8 cellular contexts compared by ENCODE assay signal in the genomic region with DNA sequence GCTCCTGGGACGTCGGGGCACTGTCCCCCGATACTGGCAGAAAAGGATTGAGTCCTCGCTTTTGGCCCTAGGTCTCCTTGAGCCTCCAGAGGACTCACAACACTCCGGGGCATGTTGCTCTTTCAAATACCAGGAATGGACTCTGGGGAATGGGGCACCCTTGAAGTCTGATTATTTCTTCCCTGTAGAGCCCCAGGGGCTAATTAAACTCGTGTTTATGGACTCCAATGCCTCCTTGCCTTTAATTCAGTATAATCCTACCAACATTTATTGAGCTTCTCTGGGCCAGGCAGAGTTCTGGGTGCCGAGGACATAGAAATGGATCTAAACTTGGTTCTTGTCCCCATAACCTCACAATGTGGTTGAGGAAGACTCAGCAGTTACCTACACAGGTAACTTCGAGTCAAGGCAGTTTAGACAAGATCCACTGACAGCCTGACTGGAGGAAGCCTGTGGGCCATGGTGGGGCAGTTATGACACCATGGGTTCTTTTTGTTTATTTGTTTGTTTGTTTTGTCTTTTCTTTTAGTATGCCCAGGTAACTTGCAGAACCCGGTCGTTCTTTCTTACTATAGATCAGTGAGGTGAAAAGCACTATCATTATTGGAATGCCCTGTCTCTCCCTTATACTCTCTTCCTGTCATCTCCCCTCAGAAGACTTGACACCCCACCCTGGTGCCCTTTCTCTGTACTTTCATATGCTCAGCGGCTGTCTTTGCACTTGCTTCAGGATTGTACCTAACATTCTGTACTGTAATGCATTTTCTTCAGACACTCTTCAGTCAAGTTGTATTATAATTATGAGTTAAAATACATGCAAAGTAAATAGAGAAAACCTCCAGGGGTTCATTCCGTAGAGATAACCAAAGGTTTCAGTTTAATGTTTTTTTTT. TPM values are rescaled to one million over a fixed set of nuclear protein-coding genes. Genes with fewer than 3 reads are reported as not detected.
DNase-seq lines count a peak whose midpoint lies in the region; ATAC-seq, FAIRE-seq and TF ChIP-seq lines count a peak whose summit lies in the region.

No MANE protein-coding gene starts in this region.

- FAIRE-seq in GM12878 (lab: Jason Lieb, UNC) (no peak), frontal cortex (lab: Jason Lieb, UNC) (no peak)

- H3K27me3 ChIP-seq in GM12878 (replicated peaks in 1 of 2; ENCODE audit: control insufficient read depth in 2 of 2, insufficient read depth in 2 of 2, low read length in 1 of 2) (no peaks in the 10 kb centered on the region), kidney epithelial cell (ENCODE audit: control insufficient read depth, insufficient read depth, low read length) (no peaks in the 10 kb centered on the region), thymus (ENCODE audit: control insufficient read depth, insufficient read depth) (no peaks in the 10 kb centered on the region)

- 2% methylated on average over 12 of the region's 12 CpGs for WGBS in GM12878 (ENCODE audit: insufficient coverage, insufficient replicate concordance, low lambda C conversion rate, missing lambda C conversion rate)
- WGBS in thymus = 3% methylated on average over 12 of the region's 12 CpGs

- TF ChIP-seq RAD21 in GM12878 (IDR thresholded peaks at IDR 0.05; ENCODE audit: insufficient read depth, low read depth, low read length) = no peak

- peak overlapping the region; percentile 99 for H3K9ac ChIP-seq in GM12878 (ENCODE audit: control insufficient read depth, insufficient read depth, low read length)

- BruUV-seq in GM12878 (replicated peaks; lab: Mats Ljungman, UMichigan) = no TSS peak

- RAD21 ChIA-PET in GM12878 (lab: Charles Lee; ENCODE audit: unreplicated experiment) = interaction anchor here (1.3 to 7.7 kb wide), 11 partner anchors 32 to 229 kb away, joined by 4 to 71 read pairs (median 6); a partner anchor contains a TSS

- in situ Hi-C loops in GM12878 (cut with MboI) = no loop called here

- no peak for TF ChIP-seq CTCF in AG09309 (IDR thresholded peaks at IDR 0.05; ENCODE audit: control insufficient read depth, insufficient read depth, low read depth, low read length, missing control alignments)
- TF ChIP-seq CTCF in GM12878 (IDR thresholded peaks at IDR 0.05 in 2 of 3, conservative IDR thresholded peaks at IDR 0.05 in 1 of 3; ENCODE audit: control insufficient read depth in 2 of 3, extremely low read depth in 1 of 3, insufficient read depth in 1 of 3, low read depth in 3 of 3, low read length in 3 of 3) = no peak
- no peak for TF ChIP-seq CTCF in kidney epithelial cell (IDR thresholded peaks at IDR 0.05; ENCODE audit: insufficient read depth, low read length, poor library complexity, severe bottlenecking)

- intact Hi-C loops in GM12878 (cut with micrococcal nuclease; ENCODE audit: unreplicated experiment) = loop anchor here (1.0 to 5.0 kb wide), 6 partner anchors 10 to 306 kb away; a partner anchor contains a TSS

- H3K4me3 ChIP-seq in AG09309 (ENCODE audit: control insufficient read depth, low read depth, low read length) = peak overlapping the region; percentile 82
- H3K4me3 ChIP-seq in GM12878 = peak overlapping the region; percentile 82
- H3K4me3 ChIP-seq in kidney epithelial cell (ENCODE audit: low read depth, low read length) = peak overlapping the region; percentile 69
- peak overlapping the region; percentile 98 for H3K4me3 ChIP-seq in thymus (ENCODE audit: low read length)

- H3K36me3 ChIP-seq in GM12878 (ENCODE audit: control insufficient read depth in 2 of 2, insufficient read depth in 2 of 2, low read length in 1 of 2) (peaks cover 0 to 2% of the 10 kb centered on the region in 2 experiments; a peak in 1 of 4 replicates), kidney epithelial cell (ENCODE audit: control insufficient read depth, insufficient read depth, low read length) (no peaks in the 10 kb centered on the region), thymus (ENCODE audit: control insufficient read depth, insufficient read depth) (no peaks in the 10 kb centered on the region)

- peaks cover 93% of the 10 kb centered on the region for H3K79me2 ChIP-seq in GM12878 (ENCODE audit: control insufficient read depth, insufficient read depth, low read length)

- H4K20me1 ChIP-seq in GM12878 (ENCODE audit: control insufficient read depth, insufficient read depth) = no peaks in the 10 kb centered on the region

- CTCF ChIA-PET in GM12878 (lab: Yijun Ruan, JAX) = interaction anchor here (1.1 to 5.0 kb wide), 12 partner anchors 8 to 113 kb away, joined by 4 to 53 read pairs (median 16); a partner anchor contains a TSS

- peak; percentile 57 for TF ChIP-seq POLR2A in GM18505 (IDR thresholded peaks at IDR 0.05; ENCODE audit: borderline replicate concordance, extremely low read depth, insufficient read depth, insufficient read length)
- TF ChIP-seq POLR2A in GM12878 (IDR thresholded peaks at IDR 0.05; ENCODE audit: low read depth, low read length) = no peak

- H3K27ac ChIP-seq in GM12878 (ENCODE audit: control insufficient read depth, insufficient read depth) (peak overlapping the region; percentile 99), thymus (ENCODE audit: low read depth) (peak overlapping the region; percentile 100)

- H3K4me2 ChIP-seq in GM12878 (ENCODE audit: control insufficient read depth, insufficient read depth) = peak overlapping the region; percentile 98

- H3K4me1 ChIP-seq in GM12878 (ENCODE audit: control insufficient read depth, insufficient read depth, low read length) (peaks cover 16% of the 10 kb centered on the region), thymus (ENCODE audit: control insufficient read depth, insufficient read depth, low read length) (peaks cover 27% of the 10 kb centered on the region)

- 0 out of 4 replicates have a peak, but pooled peaks of 1 of the 2 experiments have one; percentile 19 for TF ChIP-seq EP300 in GM12878 (IDR thresholded peaks at IDR 0.05; ENCODE audit: borderline replicate concordance in 1 of 2, control insufficient read depth in 1 of 2, low read depth in 2 of 2, low read length in 2 of 2)

- no peak for ATAC-seq in GM18505 (IDR thresholded peaks at IDR 0.05; ENCODE audit: unreplicated experiment)
- peak; percentile 7 for ATAC-seq in GM12878

- SMC1A ChIA-PET in GM12878 (lab: Charles Lee; ENCODE audit: uncharacterized antibody, unreplicated experiment) = interaction anchor here (0.7 to 9.4 kb wide), 12 partner anchors 12 to 156 kb away, joined by 3 to 143 read pairs (median 6); a partner anchor contains a TSS

- POLR2A ChIA-PET in GM12878 (lab: Charles Lee) = interaction anchor here (1.4 to 7.0 kb wide), 7 partner anchors 11 to 156 kb away, joined by 3 to 127 read pairs (median 9); a partner anchor contains a TSS

- 0 out of 2 replicates have a peak overlapping the region, but pooled peaks have one; percentile 13 for H2AFZ ChIP-seq in GM12878 (ENCODE audit: control insufficient read depth, low read depth, low read length)

- no peak for DNase-seq in AG09309 (ENCODE audit: low read depth)
- DNase-seq in NCI-H526 (lab: John Stamatoyannopoulos, UW) = peak; percentile 33 to 68
- no peak for DNase-seq in GM12878 (ENCODE audit: low read depth, low spot score)
- no peak for DNase-seq in kidney epithelial cell (ENCODE audit: low read depth)
- DNase-seq in frontal cortex (ENCODE audit: low spot score in 2 of 2) = no peak
- DNase-seq in NCI-H1092 treated with DMSO at 0.1 percent for 48 hours (lab: John Stamatoyannopoulos, UW) = no peak

- H3K9me3 ChIP-seq in GM12878 (replicated peaks; ENCODE audit: control insufficient read depth, insufficient read depth, low read length) (no peaks in the 10 kb centered on the region), thymus (ENCODE audit: control insufficient read depth) (no peaks in the 10 kb centered on the region)

RNA-seq across cellular contexts. Expression of a gene that starts 3.2 kb away (rescaled TPM):
- 905 and 928 TPM in 2 replicates for total RNA-seq in GM12878 (2013; cell fraction: nucleolus; rRNA removed)
- total RNA-seq in GM12878 (2014; rRNA removed) = 81.4 and 106 TPM in 2 replicates
- 109 and 110 TPM in 2 replicates for total RNA-seq in GM12878 (2014; rRNA removed; fragmentation: Illumina TruSeq; extraction: Trizol)
- 97.7 and 99.5 TPM in 2 replicates for total RNA-seq in GM12878 (2021)
- polyA plus RNA-seq in GM12878 (2011; ENCODE audit: low read depth) = 96.3 TPM
- 181 and 241 TPM in 2 replicates for polyA plus RNA-seq in GM12878 (2011; rRNA removed)
- 90.5 and 101 TPM in 2 replicates for polyA plus RNA-seq in GM12878 (2011; cell fraction: cytosol; rRNA removed)
- 157 and 170 TPM in 2 replicates for polyA plus RNA-seq in GM12878 (2011; cell fraction: nucleus; rRNA removed)
- polyA plus RNA-seq in GM12878 (2012) = 109 and 116 TPM in 2 replicates
- polyA plus RNA-seq in GM12878 (2014; fragmentation: Illumina TruSeq; extraction: Trizol) = 103 and 125 TPM in 2 replicates
- polyA plus RNA-seq in GM12878 (2014; fragmentation: Nextera tagmentation; extraction: Ambion mirVana) = 100 to 1,000 TPM; 103 to 105 TPM
- 70.5 and 80.6 TPM in 2 replicates for polyA plus RNA-seq in GM12878 (2014; rRNA removed)
- polyA plus RNA-seq in GM12878 (2016; fragmentation: Nextera tagmentation; extraction: Ambion mirVana) = 10 to 100 TPM; 87.2 to 89.4 TPM
- 249 and 253 TPM in 2 replicates for polyA minus RNA-seq in GM12878 (2011; rRNA and poly(A)+ RNA removed)
- polyA minus RNA-seq in GM12878 (2011; cell fraction: cytosol; rRNA and poly(A)+ RNA removed) = 50.2 and 65.0 TPM in 2 replicates
- polyA minus RNA-seq in GM12878 (2011; cell fraction: nucleus; rRNA and poly(A)+ RNA removed) = 155 and 248 TPM in 2 replicates
- total RNA-seq in kidney epithelial cell = 98.4 and 99.7 TPM in 2 replicates
- 84.5 TPM for polyA plus RNA-seq in thymus
- 26.1 TPM for total RNA-seq in frontal cortex

RNA-seq across cellular contexts. Expression of a gene that starts 47.4 kb away (rescaled TPM):
- 4.3 and 7.4 TPM in 2 replicates for total RNA-seq in GM12878 (2013; cell fraction: nucleolus; rRNA removed)
- total RNA-seq in GM12878 (2014; rRNA removed) (115 and 153 TPM in 2 replicates), GM12878 (2014; rRNA removed; fragmentation: Illumina TruSeq; extraction: Trizol) (188 and 189 TPM in 2 replicates), GM12878 (2021) (129 and 146 TPM in 2 replicates), kidney epithelial cell (37.7 and 59.0 TPM in 2 replicates), frontal cortex (39.1 TPM)
- polyA plus RNA-seq in GM12878 (2011; ENCODE audit: low read depth) = 209 TPM
- polyA plus RNA-seq in GM12878 (2011; rRNA removed) (157 and 257 TPM in 2 replicates), GM12878 (2014; fragmentation: Illumina TruSeq; extraction: Trizol) (152 and 190 TPM in 2 replicates), GM12878 (2014; fragmentation: Nextera tagmentation; extraction: Ambion mirVana) (1,000 to 10,000 TPM; 1,005 to 1,059 TPM), GM12878 (2014; rRNA removed) (180 and 186 TPM in 2 replicates), GM12878 (2016; fragmentation: Nextera tagmentation; extraction: Ambion mirVana) (100 to 1,000 TPM; 665 to 671 TPM), thymus (83.0 TPM)
- polyA plus RNA-seq in GM12878 (2011; cell fraction: cytosol; rRNA removed) = 44.7 and 46.5 TPM in 2 replicates
- polyA plus RNA-seq in GM12878 (2011; cell fraction: nucleus; rRNA removed) = 46.6 and 51.5 TPM in 2 replicates
- polyA plus RNA-seq in GM12878 (2012) = 113 and 145 TPM in 2 replicates
- 14.3 and 23.6 TPM in 2 replicates for polyA minus RNA-seq in GM12878 (2011; rRNA and poly(A)+ RNA removed)
- polyA minus RNA-seq in GM12878 (2011; cell fraction: cytosol; rRNA and poly(A)+ RNA removed) = 10.8 and 20.4 TPM in 2 replicates
- 4.4 and 5.4 TPM in 2 replicates for polyA minus RNA-seq in GM12878 (2011; cell fraction: nucleus; rRNA and poly(A)+ RNA removed)

RNA-seq across cellular contexts. Expression of a gene that starts 47.7 kb away (rescaled TPM):
- total RNA-seq in GM12878 (2013; cell fraction: nucleolus; rRNA removed) = 59.1 and 62.7 TPM in 2 replicates
- total RNA-seq in GM12878 (2014; rRNA removed) (6.0 and 7.3 TPM in 2 replicates), GM12878 (2014; rRNA removed; fragmentation: Illumina TruSeq; extraction: Trizol) (9.5 and 11.1 TPM in 2 replicates), GM12878 (2021) (15.2 and 17.4 TPM in 2 replicates), kidney epithelial cell (6.9 and 7.3 TPM in 2 replicates), frontal cortex (55.0 TPM)
- polyA plus RNA-seq in GM12878 (2011; ENCODE audit: low read depth) = 2.7 TPM
- polyA plus RNA-seq in GM12878 (2011; rRNA removed) (9.2 and 14.4 TPM in 2 replicates), GM12878 (2014; fragmentation: Illumina TruSeq; extraction: Trizol) (6.7 and 8.5 TPM in 2 replicates), GM12878 (2014; fragmentation: Nextera tagmentation; extraction: Ambion mirVana) (1 to 10 TPM; 3.4 to 6.8 TPM), GM12878 (2014; rRNA removed) (4.6 and 4.9 TPM in 2 replicates), GM12878 (2016; fragmentation: Nextera tagmentation; extraction: Ambion mirVana) (10 to 100 TPM; 11.6 to 12.9 TPM), thymus (8.5 TPM)
- 3.5 and 3.8 TPM in 2 replicates for polyA plus RNA-seq in GM12878 (2011; cell fraction: cytosol; rRNA removed)
- 7.1 and 8.4 TPM in 2 replicates for polyA plus RNA-seq in GM12878 (2011; cell fraction: nucleus; rRNA removed)
- 3.5 and 5.0 TPM in 2 replicates for polyA plus RNA-seq in GM12878 (2012)
- polyA minus RNA-seq in GM12878 (2011; rRNA and poly(A)+ RNA removed) = 16.7 and 18.8 TPM in 2 replicates
- polyA minus RNA-seq in GM12878 (2011; cell fraction: cytosol; rRNA and poly(A)+ RNA removed) = 4.7 and 5.9 TPM in 2 replicates
- polyA minus RNA-seq in GM12878 (2011; cell fraction: nucleus; rRNA and poly(A)+ RNA removed) = 12.7 and 21.8 TPM in 2 replicates

Comparison
In these comparisons a context has a peak if more than half of its experiments do, and no peak if none do; other contexts are left out.
1. DNase-seq: peak in NCI-H526 (2 of 2); none in AG09309 (single experiment), GM12878 (single experiment), kidney epithelial cell (single experiment), frontal cortex (0 of 2) and NCI-H1092 treated with DMSO at 0.1 percent for 48 hours (single experiment).
2. Peak in every context shown above with its lines, with median percentiles within 50 percentile points of each other: H3K4me3 ChIP-seq.